Comparison of ENCODE assay signal across 13 cellular contexts in genomic region chr5:106873558-106873957, GRCh38.
A peak's percentile ranks its signal among the peaks of the same experiment; 100 is the strongest.
DNase-seq lines count a peak whose midpoint lies in the region; ATAC-seq and TF ChIP-seq lines count a peak whose summit lies in the region.
"Had no signal": no experiment of that assay in that cellular context is flagged by ENCODE, and none has a peak within 500 bp of the region (broad histone marks: within the 10 kb centered on the region; RNA-seq: fewer than 3 reads in every experiment).

No MANE protein-coding gene starts in this region.

- H3K9me3 Mint-ChIP-seq in H9: peaks cover 24% of the 10 kb centered on the region in 2 experiments
- no peaks in the 10 kb centered on the region for H3K9me3 Mint-ChIP-seq in stimulated activated effector memory CD8-positive, alpha-beta T cell treated with anti-CD3 and anti-CD28 coated beads, Interleukin-12 subunit alpha, Interleukin-12 subunit beta, amount 100 ng/mL, for 72 hours

- no peaks in the 10 kb centered on the region for H3K23me2 ChIP-seq in H9 (ENCODE audit: insufficient read length, low read depth, low read length, poor library complexity, severe bottlenecking)

- no peak overlapping the region for H4K91ac ChIP-seq in H9 (ENCODE audit: insufficient read length, low read depth, low read length)

- H3K4me1 ChIP-seq in H9 (ENCODE audit: insufficient read depth, low read length): no peaks in the 10 kb centered on the region

- H3K9me3 ChIP-seq in H9 (ENCODE audit: control insufficient read depth, low read depth, low read length): peaks cover 11% of the 10 kb centered on the region

- H2BK5ac ChIP-seq in H9 (ENCODE audit: insufficient read length, low read length): no peak overlapping the region

- H4K8ac ChIP-seq in H9 (replicated peaks; ENCODE audit: insufficient read length, low read depth, low read length): no peak overlapping the region

- H3T11ph ChIP-seq in H9 (ENCODE audit: low read length): no peak overlapping the region

- H2BK120ac ChIP-seq in H9 (ENCODE audit: low read depth, low read length, poor library complexity, severe bottlenecking): no peak overlapping the region

- H3K27me3 Mint-ChIP-seq in H9 (ENCODE audit: low read depth): peaks cover 3% of the 10 kb centered on the region; the same call in 1 of the 2 replicates

- peaks cover 12 to 23% (median 21%) of the 10 kb centered on the region in 3 experiments for H3K36me3 Mint-ChIP-seq in H9 (ENCODE audit: insufficient read depth in 1 of 3, low read depth in 3 of 3)
- H3K36me3 Mint-ChIP-seq in stimulated activated effector memory CD8-positive, alpha-beta T cell treated with anti-CD3 and anti-CD28 coated beads, Interleukin-12 subunit alpha, Interleukin-12 subunit beta, amount 100 ng/mL, for 72 hours: no peaks in the 10 kb centered on the region

- no peak overlapping the region for H2AK5ac ChIP-seq in H9 (ENCODE audit: insufficient read length, low read length)

- H3K79me2 ChIP-seq in H9 (ENCODE audit: insufficient read depth, low read length): no peaks in the 10 kb centered on the region

- no peaks in the 10 kb centered on the region for H4K20me1 ChIP-seq in H9 (ENCODE audit: control insufficient read depth, insufficient read depth, insufficient read length)

- no peak overlapping the region for H3K56ac ChIP-seq in H9 (ENCODE audit: insufficient read length, low read depth, low read length)

- H4K5ac ChIP-seq in H9 (ENCODE audit: insufficient read length, low read depth, low read length): no peak overlapping the region

- no peak overlapping the region for H3K27ac ChIP-seq in H9 (ENCODE audit: insufficient read length, low read depth, low read length)
- H3K27ac ChIP-seq: WERI-Rb-1 had no signal

- H3K27ac Mint-ChIP-seq in H9: peak overlapping the region in 2 of 3 experiments; percentile 25 to 37; a peak in 5 of 7 replicates
- no peak overlapping the region for H3K27ac Mint-ChIP-seq in stimulated activated effector memory CD8-positive, alpha-beta T cell treated with anti-CD3 and anti-CD28 coated beads, Interleukin-12 subunit alpha, Interleukin-12 subunit beta, amount 100 ng/mL, for 72 hours

- TF ChIP-seq CTCF in H9 (conservative IDR thresholded peaks at IDR 0.05): no peak

- no peak overlapping the region for H3K18ac ChIP-seq in H9 (ENCODE audit: insufficient read length, low read depth, low read length)

- H3K79me1 ChIP-seq in H9 (ENCODE audit: insufficient read depth, low read depth, low read length, poor library complexity, severe bottlenecking): no peaks in the 10 kb centered on the region

- no CpG with 5 or more reads among the region's 14 CpGs for WGBS in H9 (ENCODE audit: extremely low coverage, insufficient read length, low lambda C conversion rate)

- H2BK15ac ChIP-seq in H9 (ENCODE audit: low read depth, low read length): no peak overlapping the region

- no peak for ATAC-seq in stimulated activated effector memory CD8-positive, alpha-beta T cell treated with anti-CD3 and anti-CD28 coated beads, Interleukin-12 subunit alpha, Interleukin-12 subunit beta, amount 100 ng/mL, for 72 hours
- no peak for ATAC-seq in GM18868 (IDR thresholded peaks at IDR 0.05; ENCODE audit: unreplicated experiment)
- ATAC-seq: right cardiac atrium; stimulated activated naive CD8-positive, alpha-beta T cell treated with anti-CD3 and anti-CD28 coated beads, Interleukin-15, Interleukin-2, amounts not matched to agents 100 U/mL and 50 U/mL, for 24 hours had no signal

- H3K4ac ChIP-seq in H9 (ENCODE audit: low read depth, low read length): no peak overlapping the region

- no peak overlapping the region for H3K23ac ChIP-seq in H9 (ENCODE audit: insufficient read length, low read depth, low read length)

- DNase-seq in H9 (no peak), NCI-H2081 treated with DMSO at 0.1 percent for 48 hours (lab: John Stamatoyannopoulos, UW) (peak; percentile 58), UCSD-AML1 (lab: John Stamatoyannopoulos, UW; ENCODE audit: unreplicated experiment) (peak; percentile 8), myocyte (ENCODE audit: low read depth) (peak; percentile 35), globus pallidus (ENCODE audit: low spot score) (no peak)
- no peak for DNase-seq in stimulated activated effector memory CD8-positive, alpha-beta T cell treated with anti-CD3 and anti-CD28 coated beads, Interleukin-12 subunit alpha, Interleukin-12 subunit beta, amount 100 ng/mL, for 72 hours (ENCODE audit: low spot score in 2 of 2)
- DNase-seq: C1 segment of cervical spinal cord; MV-4-11; nephron progenitor cell; stimulated activated naive CD8-positive, alpha-beta T cell treated with anti-CD3 and anti-CD28 coated beads, Interleukin-15, Interleukin-2, amounts not matched to agents 100 U/mL and 50 U/mL, for 24 hours; WERI-Rb-1 had no signal

- H2BK20ac ChIP-seq in H9 (ENCODE audit: low read depth, low read length, poor library complexity, severe bottlenecking): no peak overlapping the region

- no peak overlapping the region for H2BK12ac ChIP-seq in H9 (ENCODE audit: insufficient read length, low read depth, low read length)

- no peak overlapping the region for H3K9ac ChIP-seq in H9 (ENCODE audit: extremely low read depth, insufficient read length, low read length)

- H3K14ac ChIP-seq in H9 (ENCODE audit: insufficient read depth, low read length): no peak overlapping the region

- no peak overlapping the region for H3K4me3 Mint-ChIP-seq in H9
- no peak overlapping the region for H3K4me3 Mint-ChIP-seq in stimulated activated effector memory CD8-positive, alpha-beta T cell treated with anti-CD3 and anti-CD28 coated beads, Interleukin-12 subunit alpha, Interleukin-12 subunit beta, amount 100 ng/mL, for 72 hours
- H3K4me3 Mint-ChIP-seq: nephron progenitor cell had no signal

- H3K4me2 ChIP-seq in H9 (ENCODE audit: insufficient read depth, insufficient read length, low read length): no peak overlapping the region

- H2AFZ ChIP-seq in H9 (ENCODE audit: low read length): no peak overlapping the region

- no peaks in the 10 kb centered on the region for H3K27me3 ChIP-seq in H9 (ENCODE audit: insufficient read depth, low read length)

- H3K4me1 Mint-ChIP-seq in H9: peaks cover 0 to 7% of the 10 kb centered on the region in 2 experiments; a peak in 2 of 4 replicates
- no peaks in the 10 kb centered on the region for H3K4me1 Mint-ChIP-seq in stimulated activated effector memory CD8-positive, alpha-beta T cell treated with anti-CD3 and anti-CD28 coated beads, Interleukin-12 subunit alpha, Interleukin-12 subunit beta, amount 100 ng/mL, for 72 hours
- H3K4me1 Mint-ChIP-seq: nephron progenitor cell had no signal

Comparison
In these comparisons a context has a peak if more than half of its experiments do, and no peak if none do; other contexts are left out.
1. DNase-seq: peak in NCI-H2081 treated with DMSO at 0.1 percent for 48 hours (single experiment), UCSD-AML1 (single experiment) and myocyte (single experiment); none in H9 (single experiment), stimulated activated effector memory CD8-positive, alpha-beta T cell treated with anti-CD3 and anti-CD28 coated beads, Interleukin-12 subunit alpha, Interleukin-12 subunit beta, amount 100 ng/mL, for 72 hours (0 of 2) and globus pallidus (single experiment).